8 cellular contexts compared by ENCODE assay signal in genomic region chr15:98442379-98442833, GRCh38.
A peak's percentile ranks its signal among the peaks of the same experiment; 100 is the strongest.
DNase-seq lines count a peak whose midpoint lies in the region; ATAC-seq, FAIRE-seq and TF ChIP-seq lines count a peak whose summit lies in the region.

No MANE protein-coding gene starts in this region.

- peaks cover 19% of the 10 kb centered on the region for H3K27me3 Mint-ChIP-seq in Caco-2 (ENCODE audit: insufficient read depth, unreplicated experiment)

- H3K27ac Mint-ChIP-seq in Caco-2 (ENCODE audit: unreplicated experiment): no peak overlapping the region

- ATAC-seq in GM19395 (IDR thresholded peaks at IDR 0.05; ENCODE audit: unreplicated experiment) (peak; percentile 83), HG03521 (IDR thresholded peaks at IDR 0.05; ENCODE audit: unreplicated experiment) (peak; percentile 83), pancreas (peak; percentile 67 to 96 (median 92)), GM21717 (IDR thresholded peaks at IDR 0.05; ENCODE audit: unreplicated experiment) (no peak)

- DNase-seq in Caco-2 (peak; percentile 69 to 70), activated T-cell treated with anti-CD3 and anti-CD28 coated beads for 48 hours (ENCODE audit: low read depth) (peak; percentile 30), fibroblast of villous mesenchyme (ENCODE audit: low read depth) (peak; percentile 74), pancreas (peak in 3 of 6 donors; percentile 39 to 66 (median 64))
- DNase-seq in NK-92 treated with Interleukin-12 subunit alpha and Interleukin-12 subunit beta, amount 100 ng/mL, for 24 hours (lab: John Stamatoyannopoulos, UW): peak; percentile 75

- intact Hi-C loops in Caco-2 (cut with micrococcal nuclease; ENCODE audit: unreplicated experiment) (loop anchor here (1.0 to 10.0 kb wide), 4 partner anchors 76 to 772 kb away; no protein-coding TSS in a partner anchor), pancreas (cut with DNase I) (loop anchor here in 2 of 3 donors (10.0 kb wide), 2 partner anchors 622 to 632 kb away; no protein-coding TSS in a partner anchor)

- no peaks in the 10 kb centered on the region for H3K36me3 Mint-ChIP-seq in Caco-2 (ENCODE audit: insufficient read depth, unreplicated experiment)

- H3K27ac ChIP-seq in pancreas: no peak overlapping the region

- peaks cover 16% of the 10 kb centered on the region for H3K9me3 Mint-ChIP-seq in Caco-2 (ENCODE audit: unreplicated experiment)

- CTCF ChIA-PET in Caco-2 (lab: Charles Lee): no interaction called here

- BruUV-seq in Caco-2 (replicated peaks; lab: Mats Ljungman, UMichigan): no TSS peak

- no peaks in the 10 kb centered on the region for H3K9me3 ChIP-seq in Caco-2
- H3K9me3 ChIP-seq in pancreas: no peaks in the 10 kb centered on the region

- H3K36me3 ChIP-seq in Caco-2 (ENCODE audit: control insufficient read depth, insufficient read depth, low read length) (no peaks in the 10 kb centered on the region), pancreas (no peaks in the 10 kb centered on the region)

- no peaks in the 10 kb centered on the region for H3K4me1 ChIP-seq in Caco-2
- no peaks in the 10 kb centered on the region for H3K4me1 ChIP-seq in pancreas

- H3K4me1 Mint-ChIP-seq in Caco-2 (ENCODE audit: low read depth, unreplicated experiment): no peaks in the 10 kb centered on the region

- POLR2A ChIA-PET in Caco-2 (lab: Charles Lee): no interaction called here

- no peak overlapping the region for H3K4me3 Mint-ChIP-seq in Caco-2 (ENCODE audit: unreplicated experiment)

- H3K27me3 ChIP-seq in Caco-2 (replicated peaks; ENCODE audit: control insufficient read depth, insufficient read depth, low read length) (no peaks in the 10 kb centered on the region; the same call in 1 of the 2 replicates), pancreas (no peaks in the 10 kb centered on the region)

- WGBS in pancreas, 2 donors: 24 to 25% methylated on average over 4 of the region's 4 CpGs

- no peak for FAIRE-seq in pancreas (lab: Jason Lieb, UNC)

- peak; percentile 74 to 78 for TF ChIP-seq CTCF in Caco-2 (IDR thresholded peaks at IDR 0.05; ENCODE audit: insufficient read depth in 1 of 2, low read depth in 1 of 2, low read length in 1 of 2, severe bottlenecking in 1 of 2, unreplicated experiment in 1 of 2)
- TF ChIP-seq CTCF in fibroblast of villous mesenchyme (IDR thresholded peaks at IDR 0.05; ENCODE audit: insufficient read depth, low read depth, low read length): peak; percentile 89
- TF ChIP-seq CTCF in pancreas (IDR thresholded peaks at IDR 0.05): peak; percentile 44 to 84 (median 74)

- H3K4me3 ChIP-seq in Caco-2 (ENCODE audit: low read depth, low read length): no peak overlapping the region
- no peak overlapping the region for H3K4me3 ChIP-seq in fibroblast of villous mesenchyme (ENCODE audit: low read depth, low read length)
- no peak overlapping the region for H3K4me3 ChIP-seq in pancreas
